1 cellular context compared by ENCODE assay signal in the genomic region with DNA sequence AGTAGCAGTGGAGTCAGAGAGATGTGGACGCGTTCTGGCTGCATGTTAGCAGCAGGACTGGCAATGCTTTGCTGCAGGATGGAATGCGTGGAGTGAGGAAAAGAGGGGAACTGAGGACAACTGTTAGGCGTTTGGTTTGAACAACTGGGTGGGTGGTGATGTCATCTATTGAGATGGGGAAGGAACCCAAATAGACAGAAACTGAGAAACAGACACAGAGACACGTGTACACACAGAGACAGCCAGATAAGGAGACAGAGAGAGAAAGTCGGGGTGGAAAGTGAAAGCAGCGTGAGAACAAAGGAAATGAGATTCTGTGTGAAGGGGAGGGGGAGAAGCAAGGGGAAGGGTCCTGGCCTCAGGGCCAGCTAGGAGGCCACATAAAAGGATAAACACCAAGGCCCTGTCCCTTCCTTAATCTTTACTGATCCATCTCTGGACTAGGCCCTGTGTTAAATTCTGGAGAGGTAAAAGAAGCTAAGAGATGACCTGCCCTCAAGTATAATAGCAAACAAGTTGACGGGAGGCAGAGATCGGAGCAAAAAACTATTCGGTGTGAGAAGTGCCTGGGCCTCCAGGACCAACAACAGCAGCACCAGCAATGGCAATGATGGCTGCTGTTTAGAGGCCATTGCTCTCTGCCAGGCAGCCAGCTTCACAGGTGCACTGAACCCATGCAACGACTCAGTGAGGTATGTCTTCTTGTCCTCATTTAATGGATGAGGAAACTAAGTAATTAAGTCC.
TF ChIP-seq lines count a peak whose summit lies in the region.

No MANE protein-coding gene starts in this region.

TF ChIP-seq in WTC11, 78 proteins besides CTCF, POLR2A, EP300 and RAD21 (continued from another document):
- TF ChIP-seq PRDM15 (CRISPR knock-in tag; IDR thresholded peaks at IDR 0.05) (no peak), IRF2 (CRISPR knock-in tag; IDR thresholded peaks at IDR 0.05; ENCODE audit: borderline replicate concordance, low read depth) (no peak), ZNF416 (CRISPR knock-in tag; IDR thresholded peaks at IDR 0.05) (no peak), IRF1 (CRISPR knock-in tag; IDR thresholded peaks at IDR 0.05) (no peak), ZNF232 (CRISPR knock-in tag; IDR thresholded peaks at IDR 0.05) (no peak), ETV6 (CRISPR knock-in tag; IDR thresholded peaks at IDR 0.05) (no peak), RELA (CRISPR knock-in tag; IDR thresholded peaks at IDR 0.05; ENCODE audit: borderline replicate concordance) (no peak)
